In genomic region chr17:45377401-45377800, GRCh38 we compare ENCODE assay signal across 1 cellular context.
TF ChIP-seq lines count a peak whose summit lies in the region.

No MANE protein-coding gene starts in this region.

TF ChIP-seq in H1, 55 proteins besides CTCF, POLR2A, EP300 and RAD21:
- TF ChIP-seq MAX (IDR thresholded peaks at IDR 0.05) = no peak
- no peak for TF ChIP-seq KDM5A (IDR thresholded peaks at IDR 0.05; ENCODE audit: low read length)
- TF ChIP-seq RBBP5 (IDR thresholded peaks at IDR 0.05; ENCODE audit: borderline replicate concordance, low read depth, low read length) = no peak
- TF ChIP-seq NANOG (IDR thresholded peaks at IDR 0.05; ENCODE audit: insufficient read depth, low read depth, low read length, poor library complexity, severe bottlenecking) = no peak
- TF ChIP-seq RFX5 (IDR thresholded peaks at IDR 0.05; ENCODE audit: borderline replicate concordance, low read depth, low read length) = no peak
- no peak for TF ChIP-seq POLR2AphosphoS5 (IDR thresholded peaks at IDR 0.05; ENCODE audit: low read depth, low read length)
- TF ChIP-seq CHD7 (IDR thresholded peaks at IDR 0.05; ENCODE audit: insufficient replicate concordance, low read length) = no peak
- TF ChIP-seq CTBP2 (IDR thresholded peaks at IDR 0.05; ENCODE audit: borderline replicate concordance, insufficient read depth, insufficient read length, low read length) = no peak
- no peak for TF ChIP-seq USF2 (IDR thresholded peaks at IDR 0.05; ENCODE audit: low read length)
- TF ChIP-seq RXRA (IDR thresholded peaks at IDR 0.05; ENCODE audit: insufficient read depth, low read depth, low read length) = no peak
- TF ChIP-seq TCF12 (IDR thresholded peaks at IDR 0.05; ENCODE audit: low read depth, low read length) = no peak
- TF ChIP-seq JUND (IDR thresholded peaks at IDR 0.05; ENCODE audit: low read length) = no peak
- TF ChIP-seq HDAC2 (IDR thresholded peaks at IDR 0.05; ENCODE audit: borderline replicate concordance in 1 of 2, low read depth in 2 of 2, low read length in 2 of 2) = no peak
- no peak for TF ChIP-seq EZH2 (IDR thresholded peaks at IDR 0.05; ENCODE audit: low read depth, low read length, severe bottlenecking)
- no peak for TF ChIP-seq TAF7 (optimal IDR thresholded peaks at IDR 0.05; ENCODE audit: borderline replicate concordance, low read depth, low read length)
